In genomic region chr19:53485046-53486004, GRCh38 we compare ENCODE assay signal across 1 cellular context.
A peak's percentile ranks its signal among the peaks of the same experiment; 100 is the strongest.
TF ChIP-seq lines count a peak whose summit lies in the region.

No MANE protein-coding gene starts in this region.

TF ChIP-seq in HepG2, 621 proteins besides CTCF, POLR2A, EP300 and RAD21 (continued from another document):
- TF ChIP-seq ZBTB40 (IDR thresholded peaks at IDR 0.05) (no peak), ZBTB40 (CRISPR knock-in tag; IDR thresholded peaks at IDR 0.05) (no peak), CBX2 (IDR thresholded peaks at IDR 0.05; ENCODE audit: low read depth, low read length) (peak; percentile 100), CBX2 (CRISPR knock-in tag; IDR thresholded peaks at IDR 0.05; ENCODE audit: low read depth) (no peak), CHD4 (IDR thresholded peaks at IDR 0.05; ENCODE audit: borderline replicate concordance, low read length) (peak; percentile 97; the same call in 1 of the 2 replicates), ATF3 (CRISPR knock-in tag; IDR thresholded peaks at IDR 0.05) (no peak), ZNF10 (CRISPR knock-in tag; IDR thresholded peaks at IDR 0.05; ENCODE audit: borderline replicate concordance, low read depth) (no peak), ZNF670 (CRISPR knock-in tag; IDR thresholded peaks at IDR 0.05; ENCODE audit: borderline replicate concordance) (no peak), TBP (CRISPR knock-in tag; IDR thresholded peaks at IDR 0.05) (no peak), REXO4 (CRISPR knock-in tag; IDR thresholded peaks at IDR 0.05; ENCODE audit: borderline replicate concordance) (no peak), ASH2L (IDR thresholded peaks at IDR 0.05; ENCODE audit: insufficient read length, low read depth, low read length) (peak; percentile 79), NCOA5 (CRISPR knock-in tag; IDR thresholded peaks at IDR 0.05) (no peak), ERF (CRISPR knock-in tag; IDR thresholded peaks at IDR 0.05) (no peak), NFKB2 (CRISPR knock-in tag; IDR thresholded peaks at IDR 0.05; ENCODE audit: borderline replicate concordance) (no peak), MIER3 (CRISPR knock-in tag; IDR thresholded peaks at IDR 0.05; ENCODE audit: borderline replicate concordance) (no peak), MXD4 (CRISPR knock-in tag; IDR thresholded peaks at IDR 0.05) (no peak), ATM (IDR thresholded peaks at IDR 0.05; ENCODE audit: borderline replicate concordance) (no peak), FOXO4 (CRISPR knock-in tag; conservative IDR thresholded peaks at IDR 0.05) (no peak), STAG1 (CRISPR knock-in tag; IDR thresholded peaks at IDR 0.05) (no peak)
